1 cellular context compared by ENCODE assay signal in genomic region chr16:1493746-1494094, GRCh38.
TF ChIP-seq lines count a peak whose summit lies in the region.

No MANE protein-coding gene starts in this region.

TF ChIP-seq in HEK293, 187 proteins besides CTCF, POLR2A, EP300 and RAD21 (continued from another document):
- TF ChIP-seq, protein P1, sequence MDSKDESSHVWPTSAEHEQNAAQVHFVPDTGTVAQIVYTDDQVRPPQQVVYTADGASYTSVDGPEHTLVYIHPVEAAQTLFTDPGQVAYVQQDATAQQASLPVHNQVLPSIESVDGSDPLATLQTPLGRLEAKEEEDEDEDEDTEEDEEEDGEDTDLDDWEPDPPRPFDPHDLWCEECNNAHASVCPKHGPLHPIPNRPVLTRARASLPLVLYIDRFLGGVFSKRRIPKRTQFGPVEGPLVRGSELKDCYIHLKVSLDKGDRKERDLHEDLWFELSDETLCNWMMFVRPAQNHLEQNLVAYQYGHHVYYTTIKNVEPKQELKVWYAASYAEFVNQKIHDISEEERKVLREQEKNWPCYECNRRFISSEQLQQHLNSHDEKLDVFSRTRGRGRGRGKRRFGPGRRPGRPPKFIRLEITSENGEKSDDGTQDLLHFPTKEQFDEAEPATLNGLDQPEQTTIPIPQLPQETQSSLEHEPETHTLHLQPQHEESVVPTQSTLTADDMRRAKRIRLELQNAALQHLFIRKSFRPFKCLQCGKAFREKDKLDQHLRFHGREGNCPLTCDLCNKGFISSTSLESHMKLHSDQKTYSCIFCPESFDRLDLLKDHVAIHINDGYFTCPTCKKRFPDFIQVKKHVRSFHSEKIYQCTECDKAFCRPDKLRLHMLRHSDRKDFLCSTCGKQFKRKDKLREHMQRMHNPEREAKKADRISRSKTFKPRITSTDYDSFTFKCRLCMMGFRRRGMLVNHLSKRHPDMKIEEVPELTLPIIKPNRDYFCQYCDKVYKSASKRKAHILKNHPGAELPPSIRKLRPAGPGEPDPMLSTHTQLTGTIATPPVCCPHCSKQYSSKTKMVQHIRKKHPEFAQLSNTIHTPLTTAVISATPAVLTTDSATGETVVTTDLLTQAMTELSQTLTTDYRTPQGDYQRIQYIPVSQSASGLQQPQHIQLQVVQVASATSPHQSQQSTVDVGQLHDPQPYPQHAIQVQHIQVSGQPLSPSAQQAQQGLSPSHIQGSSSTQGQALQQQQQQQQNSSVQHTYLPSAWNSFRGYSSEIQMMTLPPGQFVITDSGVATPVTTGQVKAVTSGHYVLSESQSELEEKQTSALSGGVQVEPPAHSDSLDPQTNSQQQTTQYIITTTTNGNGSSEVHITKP (tag by site-specific recombination; IDR thresholded peaks at IDR 0.05) = no peak
- TF ChIP-seq ZNF521 (tag by site-specific recombination; IDR thresholded peaks at IDR 0.05) = no peak
- TF ChIP-seq, protein P2, sequence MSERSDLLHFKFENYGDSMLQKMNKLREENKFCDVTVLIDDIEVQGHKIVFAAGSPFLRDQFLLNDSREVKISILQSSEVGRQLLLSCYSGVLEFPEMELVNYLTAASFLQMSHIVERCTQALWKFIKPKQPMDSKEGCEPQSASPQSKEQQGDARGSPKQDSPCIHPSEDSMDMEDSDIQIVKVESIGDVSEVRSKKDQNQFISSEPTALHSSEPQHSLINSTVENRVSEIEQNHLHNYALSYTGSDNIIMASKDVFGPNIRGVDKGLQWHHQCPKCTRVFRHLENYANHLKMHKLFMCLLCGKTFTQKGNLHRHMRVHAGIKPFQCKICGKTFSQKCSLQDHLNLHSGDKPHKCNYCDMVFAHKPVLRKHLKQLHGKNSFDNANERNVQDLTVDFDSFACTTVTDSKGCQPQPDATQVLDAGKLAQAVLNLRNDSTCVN (tag by site-specific recombination; optimal IDR thresholded peaks at IDR 0.05) = peak; percentile 81
- no peak for TF ChIP-seq ZNF175 (tag by site-specific recombination; IDR thresholded peaks at IDR 0.05)
- no peak for TF ChIP-seq ZNF544 (tag by site-specific recombination; IDR thresholded peaks at IDR 0.05)
- no peak for TF ChIP-seq ZNF404 (tag by site-specific recombination; IDR thresholded peaks at IDR 0.05)
- TF ChIP-seq, protein P3, sequence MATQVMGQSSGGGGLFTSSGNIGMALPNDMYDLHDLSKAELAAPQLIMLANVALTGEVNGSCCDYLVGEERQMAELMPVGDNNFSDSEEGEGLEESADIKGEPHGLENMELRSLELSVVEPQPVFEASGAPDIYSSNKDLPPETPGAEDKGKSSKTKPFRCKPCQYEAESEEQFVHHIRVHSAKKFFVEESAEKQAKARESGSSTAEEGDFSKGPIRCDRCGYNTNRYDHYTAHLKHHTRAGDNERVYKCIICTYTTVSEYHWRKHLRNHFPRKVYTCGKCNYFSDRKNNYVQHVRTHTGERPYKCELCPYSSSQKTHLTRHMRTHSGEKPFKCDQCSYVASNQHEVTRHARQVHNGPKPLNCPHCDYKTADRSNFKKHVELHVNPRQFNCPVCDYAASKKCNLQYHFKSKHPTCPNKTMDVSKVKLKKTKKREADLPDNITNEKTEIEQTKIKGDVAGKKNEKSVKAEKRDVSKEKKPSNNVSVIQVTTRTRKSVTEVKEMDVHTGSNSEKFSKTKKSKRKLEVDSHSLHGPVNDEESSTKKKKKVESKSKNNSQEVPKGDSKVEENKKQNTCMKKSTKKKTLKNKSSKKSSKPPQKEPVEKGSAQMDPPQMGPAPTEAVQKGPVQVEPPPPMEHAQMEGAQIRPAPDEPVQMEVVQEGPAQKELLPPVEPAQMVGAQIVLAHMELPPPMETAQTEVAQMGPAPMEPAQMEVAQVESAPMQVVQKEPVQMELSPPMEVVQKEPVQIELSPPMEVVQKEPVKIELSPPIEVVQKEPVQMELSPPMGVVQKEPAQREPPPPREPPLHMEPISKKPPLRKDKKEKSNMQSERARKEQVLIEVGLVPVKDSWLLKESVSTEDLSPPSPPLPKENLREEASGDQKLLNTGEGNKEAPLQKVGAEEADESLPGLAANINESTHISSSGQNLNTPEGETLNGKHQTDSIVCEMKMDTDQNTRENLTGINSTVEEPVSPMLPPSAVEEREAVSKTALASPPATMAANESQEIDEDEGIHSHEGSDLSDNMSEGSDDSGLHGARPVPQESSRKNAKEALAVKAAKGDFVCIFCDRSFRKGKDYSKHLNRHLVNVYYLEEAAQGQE (tag by site-specific recombination; IDR thresholded peaks at IDR 0.05) = 0 out of 2 replicates have a peak, but pooled peaks have one; percentile 3
- TF ChIP-seq ZSCAN23 (tag by site-specific recombination; IDR thresholded peaks at IDR 0.05) = no peak
- TF ChIP-seq GLIS2 (tag by site-specific recombination; IDR thresholded peaks at IDR 0.05) = 0 out of 2 replicates have a peak, but pooled peaks have one; percentile 25
- no peak for TF ChIP-seq ZNF510 (tag by site-specific recombination; IDR thresholded peaks at IDR 0.05; ENCODE audit: insufficient replicate concordance)
- TF ChIP-seq ZNF148 (tag by site-specific recombination; IDR thresholded peaks at IDR 0.05; ENCODE audit: borderline replicate concordance) = no peak
- no peak for TF ChIP-seq RBAK (tag by site-specific recombination; IDR thresholded peaks at IDR 0.05)
- TF ChIP-seq ZNF677 (tag by site-specific recombination; IDR thresholded peaks at IDR 0.05) = no peak
- no peak for TF ChIP-seq ZNF23 (tag by site-specific recombination; IDR thresholded peaks at IDR 0.05; ENCODE audit: borderline replicate concordance)
- TF ChIP-seq ZNF239 (tag by site-specific recombination; IDR thresholded peaks at IDR 0.05) = no peak
- no peak for TF ChIP-seq ZNF701 (tag by site-specific recombination; IDR thresholded peaks at IDR 0.05)
- TF ChIP-seq ZNF157 (tag by site-specific recombination; IDR thresholded peaks at IDR 0.05) = no peak
- TF ChIP-seq ZNF155 (tag by site-specific recombination; IDR thresholded peaks at IDR 0.05) = no peak
- 0 out of 2 replicates have a peak, but pooled peaks have one; percentile 6 for TF ChIP-seq GLIS1 (tag by site-specific recombination; IDR thresholded peaks at IDR 0.05)
- no peak for TF ChIP-seq ZNF366 (tag by site-specific recombination; conservative IDR thresholded peaks at IDR 0.05)
- TF ChIP-seq, protein P4, sequence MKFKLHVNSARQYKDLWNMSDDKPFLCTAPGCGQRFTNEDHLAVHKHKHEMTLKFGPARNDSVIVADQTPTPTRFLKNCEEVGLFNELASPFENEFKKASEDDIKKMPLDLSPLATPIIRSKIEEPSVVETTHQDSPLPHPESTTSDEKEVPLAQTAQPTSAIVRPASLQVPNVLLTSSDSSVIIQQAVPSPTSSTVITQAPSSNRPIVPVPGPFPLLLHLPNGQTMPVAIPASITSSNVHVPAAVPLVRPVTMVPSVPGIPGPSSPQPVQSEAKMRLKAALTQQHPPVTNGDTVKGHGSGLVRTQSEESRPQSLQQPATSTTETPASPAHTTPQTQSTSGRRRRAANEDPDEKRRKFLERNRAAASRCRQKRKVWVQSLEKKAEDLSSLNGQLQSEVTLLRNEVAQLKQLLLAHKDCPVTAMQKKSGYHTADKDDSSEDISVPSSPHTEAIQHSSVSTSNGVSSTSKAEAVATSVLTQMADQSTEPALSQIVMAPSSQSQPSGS (tag by site-specific recombination; IDR thresholded peaks at IDR 0.05; ENCODE audit: low read depth) = no peak
- peak; percentile 5; the same call in 1 of the 2 replicates for TF ChIP-seq ZNF146 (tag by site-specific recombination; IDR thresholded peaks at IDR 0.05)
- TF ChIP-seq ZNF280D (tag by site-specific recombination; IDR thresholded peaks at IDR 0.05) = no peak
- no peak for TF ChIP-seq FEZF1 (tag by site-specific recombination; IDR thresholded peaks at IDR 0.05)
- no peak for TF ChIP-seq ZNF777 (tag by site-specific recombination; IDR thresholded peaks at IDR 0.05; ENCODE audit: borderline replicate concordance)
- peak; percentile 32 for TF ChIP-seq ZNF341 (tag by site-specific recombination; IDR thresholded peaks at IDR 0.05; ENCODE audit: low read depth)
- TF ChIP-seq ZNF184 (tag by site-specific recombination; IDR thresholded peaks at IDR 0.05) = no peak
- TF ChIP-seq, protein P5, sequence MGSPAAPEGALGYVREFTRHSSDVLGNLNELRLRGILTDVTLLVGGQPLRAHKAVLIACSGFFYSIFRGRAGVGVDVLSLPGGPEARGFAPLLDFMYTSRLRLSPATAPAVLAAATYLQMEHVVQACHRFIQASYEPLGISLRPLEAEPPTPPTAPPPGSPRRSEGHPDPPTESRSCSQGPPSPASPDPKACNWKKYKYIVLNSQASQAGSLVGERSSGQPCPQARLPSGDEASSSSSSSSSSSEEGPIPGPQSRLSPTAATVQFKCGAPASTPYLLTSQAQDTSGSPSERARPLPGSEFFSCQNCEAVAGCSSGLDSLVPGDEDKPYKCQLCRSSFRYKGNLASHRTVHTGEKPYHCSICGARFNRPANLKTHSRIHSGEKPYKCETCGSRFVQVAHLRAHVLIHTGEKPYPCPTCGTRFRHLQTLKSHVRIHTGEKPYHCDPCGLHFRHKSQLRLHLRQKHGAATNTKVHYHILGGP (tag by site-specific recombination; IDR thresholded peaks at IDR 0.05) = no peak
- TF ChIP-seq SP2 (tag by site-specific recombination; IDR thresholded peaks at IDR 0.05) = peak; percentile 29; the same call in 1 of the 2 replicates
